1 cellular context compared by ENCODE assay signal in the genomic region with DNA sequence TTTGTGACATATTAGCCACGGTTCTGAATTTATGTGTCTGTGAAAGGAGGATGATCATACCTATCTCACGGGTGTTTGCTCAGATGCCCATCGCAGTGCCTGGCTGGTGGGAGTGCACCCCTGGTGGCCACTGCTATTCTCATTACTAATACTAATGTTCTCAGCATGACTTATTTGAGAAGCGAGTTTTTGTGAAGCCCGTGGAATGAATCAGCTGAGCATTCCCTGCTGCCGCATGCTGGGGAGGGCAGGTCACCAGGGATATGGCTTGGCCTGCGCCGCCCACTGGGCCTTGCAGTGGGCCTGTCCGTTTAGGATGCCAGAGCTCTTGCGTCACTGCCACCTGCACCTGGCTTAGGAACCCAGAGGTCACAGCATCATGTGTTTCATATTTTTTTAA.
TF ChIP-seq lines count a peak whose summit lies in the region.

No MANE protein-coding gene starts in this region.

TF ChIP-seq in H1, 55 proteins besides CTCF, POLR2A, EP300 and RAD21:
- TF ChIP-seq SAP30 (IDR thresholded peaks at IDR 0.05; ENCODE audit: insufficient read depth, insufficient replicate concordance, low read length) (no peak), BCL11A (IDR thresholded peaks at IDR 0.05; ENCODE audit: low read depth in 2 of 2, low read length in 2 of 2) (no peak), ZNF274 (IDR thresholded peaks at IDR 0.05; ENCODE audit: borderline replicate concordance, extremely low read depth, low read length) (no peak), RFX5 (IDR thresholded peaks at IDR 0.05; ENCODE audit: borderline replicate concordance, low read depth, low read length) (no peak), RNF2 (IDR thresholded peaks at IDR 0.05; ENCODE audit: borderline replicate concordance, low read depth, low read length, missing control alignments, poor library complexity, severe bottlenecking) (no peak), CEBPB (IDR thresholded peaks at IDR 0.05; ENCODE audit: low read depth, low read length) (no peak), CBX5 (IDR thresholded peaks at IDR 0.05; ENCODE audit: low read depth, low read length) (no peak), YY1 (IDR thresholded peaks at IDR 0.05; ENCODE audit: low read depth, low read length) (no peak), FOSL1 (IDR thresholded peaks at IDR 0.05; ENCODE audit: insufficient read depth, low read depth, low read length) (no peak), CREB1 (IDR thresholded peaks at IDR 0.05) (no peak), HDAC2 (IDR thresholded peaks at IDR 0.05; ENCODE audit: borderline replicate concordance in 1 of 2, low read depth in 2 of 2, low read length in 2 of 2) (no peak), SP2 (IDR thresholded peaks at IDR 0.05; ENCODE audit: low read length) (no peak), TAF1 (IDR thresholded peaks at IDR 0.05; ENCODE audit: low read depth, low read length) (no peak), TAF7 (optimal IDR thresholded peaks at IDR 0.05; ENCODE audit: borderline replicate concordance, low read depth, low read length) (no peak), NRF1 (IDR thresholded peaks at IDR 0.05; ENCODE audit: low read depth, low read length) (no peak), SP4 (IDR thresholded peaks at IDR 0.05; ENCODE audit: low read length) (no peak)
- TF ChIP-seq, protein P1, sequence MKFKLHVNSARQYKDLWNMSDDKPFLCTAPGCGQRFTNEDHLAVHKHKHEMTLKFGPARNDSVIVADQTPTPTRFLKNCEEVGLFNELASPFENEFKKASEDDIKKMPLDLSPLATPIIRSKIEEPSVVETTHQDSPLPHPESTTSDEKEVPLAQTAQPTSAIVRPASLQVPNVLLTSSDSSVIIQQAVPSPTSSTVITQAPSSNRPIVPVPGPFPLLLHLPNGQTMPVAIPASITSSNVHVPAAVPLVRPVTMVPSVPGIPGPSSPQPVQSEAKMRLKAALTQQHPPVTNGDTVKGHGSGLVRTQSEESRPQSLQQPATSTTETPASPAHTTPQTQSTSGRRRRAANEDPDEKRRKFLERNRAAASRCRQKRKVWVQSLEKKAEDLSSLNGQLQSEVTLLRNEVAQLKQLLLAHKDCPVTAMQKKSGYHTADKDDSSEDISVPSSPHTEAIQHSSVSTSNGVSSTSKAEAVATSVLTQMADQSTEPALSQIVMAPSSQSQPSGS (IDR thresholded peaks at IDR 0.05; ENCODE audit: low read length), result no peak
- TF ChIP-seq, protein P2, sequence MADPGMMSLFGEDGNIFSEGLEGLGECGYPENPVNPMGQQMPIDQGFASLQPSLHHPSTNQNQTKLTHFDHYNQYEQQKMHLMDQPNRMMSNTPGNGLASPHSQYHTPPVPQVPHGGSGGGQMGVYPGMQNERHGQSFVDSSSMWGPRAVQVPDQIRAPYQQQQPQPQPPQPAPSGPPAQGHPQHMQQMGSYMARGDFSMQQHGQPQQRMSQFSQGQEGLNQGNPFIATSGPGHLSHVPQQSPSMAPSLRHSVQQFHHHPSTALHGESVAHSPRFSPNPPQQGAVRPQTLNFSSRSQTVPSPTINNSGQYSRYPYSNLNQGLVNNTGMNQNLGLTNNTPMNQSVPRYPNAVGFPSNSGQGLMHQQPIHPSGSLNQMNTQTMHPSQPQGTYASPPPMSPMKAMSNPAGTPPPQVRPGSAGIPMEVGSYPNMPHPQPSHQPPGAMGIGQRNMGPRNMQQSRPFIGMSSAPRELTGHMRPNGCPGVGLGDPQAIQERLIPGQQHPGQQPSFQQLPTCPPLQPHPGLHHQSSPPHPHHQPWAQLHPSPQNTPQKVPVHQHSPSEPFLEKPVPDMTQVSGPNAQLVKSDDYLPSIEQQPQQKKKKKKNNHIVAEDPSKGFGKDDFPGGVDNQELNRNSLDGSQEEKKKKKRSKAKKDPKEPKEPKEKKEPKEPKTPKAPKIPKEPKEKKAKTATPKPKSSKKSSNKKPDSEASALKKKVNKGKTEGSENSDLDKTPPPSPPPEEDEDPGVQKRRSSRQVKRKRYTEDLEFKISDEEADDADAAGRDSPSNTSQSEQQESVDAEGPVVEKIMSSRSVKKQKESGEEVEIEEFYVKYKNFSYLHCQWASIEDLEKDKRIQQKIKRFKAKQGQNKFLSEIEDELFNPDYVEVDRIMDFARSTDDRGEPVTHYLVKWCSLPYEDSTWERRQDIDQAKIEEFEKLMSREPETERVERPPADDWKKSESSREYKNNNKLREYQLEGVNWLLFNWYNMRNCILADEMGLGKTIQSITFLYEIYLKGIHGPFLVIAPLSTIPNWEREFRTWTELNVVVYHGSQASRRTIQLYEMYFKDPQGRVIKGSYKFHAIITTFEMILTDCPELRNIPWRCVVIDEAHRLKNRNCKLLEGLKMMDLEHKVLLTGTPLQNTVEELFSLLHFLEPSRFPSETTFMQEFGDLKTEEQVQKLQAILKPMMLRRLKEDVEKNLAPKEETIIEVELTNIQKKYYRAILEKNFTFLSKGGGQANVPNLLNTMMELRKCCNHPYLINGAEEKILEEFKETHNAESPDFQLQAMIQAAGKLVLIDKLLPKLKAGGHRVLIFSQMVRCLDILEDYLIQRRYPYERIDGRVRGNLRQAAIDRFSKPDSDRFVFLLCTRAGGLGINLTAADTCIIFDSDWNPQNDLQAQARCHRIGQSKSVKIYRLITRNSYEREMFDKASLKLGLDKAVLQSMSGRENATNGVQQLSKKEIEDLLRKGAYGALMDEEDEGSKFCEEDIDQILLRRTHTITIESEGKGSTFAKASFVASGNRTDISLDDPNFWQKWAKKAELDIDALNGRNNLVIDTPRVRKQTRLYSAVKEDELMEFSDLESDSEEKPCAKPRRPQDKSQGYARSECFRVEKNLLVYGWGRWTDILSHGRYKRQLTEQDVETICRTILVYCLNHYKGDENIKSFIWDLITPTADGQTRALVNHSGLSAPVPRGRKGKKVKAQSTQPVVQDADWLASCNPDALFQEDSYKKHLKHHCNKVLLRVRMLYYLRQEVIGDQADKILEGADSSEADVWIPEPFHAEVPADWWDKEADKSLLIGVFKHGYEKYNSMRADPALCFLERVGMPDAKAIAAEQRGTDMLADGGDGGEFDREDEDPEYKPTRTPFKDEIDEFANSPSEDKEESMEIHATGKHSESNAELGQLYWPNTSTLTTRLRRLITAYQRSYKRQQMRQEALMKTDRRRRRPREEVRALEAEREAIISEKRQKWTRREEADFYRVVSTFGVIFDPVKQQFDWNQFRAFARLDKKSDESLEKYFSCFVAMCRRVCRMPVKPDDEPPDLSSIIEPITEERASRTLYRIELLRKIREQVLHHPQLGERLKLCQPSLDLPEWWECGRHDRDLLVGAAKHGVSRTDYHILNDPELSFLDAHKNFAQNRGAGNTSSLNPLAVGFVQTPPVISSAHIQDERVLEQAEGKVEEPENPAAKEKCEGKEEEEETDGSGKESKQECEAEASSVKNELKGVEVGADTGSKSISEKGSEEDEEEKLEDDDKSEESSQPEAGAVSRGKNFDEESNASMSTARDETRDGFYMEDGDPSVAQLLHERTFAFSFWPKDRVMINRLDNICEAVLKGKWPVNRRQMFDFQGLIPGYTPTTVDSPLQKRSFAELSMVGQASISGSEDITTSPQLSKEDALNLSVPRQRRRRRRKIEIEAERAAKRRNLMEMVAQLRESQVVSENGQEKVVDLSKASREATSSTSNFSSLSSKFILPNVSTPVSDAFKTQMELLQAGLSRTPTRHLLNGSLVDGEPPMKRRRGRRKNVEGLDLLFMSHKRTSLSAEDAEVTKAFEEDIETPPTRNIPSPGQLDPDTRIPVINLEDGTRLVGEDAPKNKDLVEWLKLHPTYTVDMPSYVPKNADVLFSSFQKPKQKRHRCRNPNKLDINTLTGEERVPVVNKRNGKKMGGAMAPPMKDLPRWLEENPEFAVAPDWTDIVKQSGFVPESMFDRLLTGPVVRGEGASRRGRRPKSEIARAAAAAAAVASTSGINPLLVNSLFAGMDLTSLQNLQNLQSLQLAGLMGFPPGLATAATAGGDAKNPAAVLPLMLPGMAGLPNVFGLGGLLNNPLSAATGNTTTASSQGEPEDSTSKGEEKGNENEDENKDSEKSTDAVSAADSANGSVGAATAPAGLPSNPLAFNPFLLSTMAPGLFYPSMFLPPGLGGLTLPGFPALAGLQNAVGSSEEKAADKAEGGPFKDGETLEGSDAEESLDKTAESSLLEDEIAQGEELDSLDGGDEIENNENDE (IDR thresholded peaks at IDR 0.05; ENCODE audit: insufficient replicate concordance, low read length), result no peak
